11 cellular contexts compared by ENCODE assay signal in the genomic region with DNA sequence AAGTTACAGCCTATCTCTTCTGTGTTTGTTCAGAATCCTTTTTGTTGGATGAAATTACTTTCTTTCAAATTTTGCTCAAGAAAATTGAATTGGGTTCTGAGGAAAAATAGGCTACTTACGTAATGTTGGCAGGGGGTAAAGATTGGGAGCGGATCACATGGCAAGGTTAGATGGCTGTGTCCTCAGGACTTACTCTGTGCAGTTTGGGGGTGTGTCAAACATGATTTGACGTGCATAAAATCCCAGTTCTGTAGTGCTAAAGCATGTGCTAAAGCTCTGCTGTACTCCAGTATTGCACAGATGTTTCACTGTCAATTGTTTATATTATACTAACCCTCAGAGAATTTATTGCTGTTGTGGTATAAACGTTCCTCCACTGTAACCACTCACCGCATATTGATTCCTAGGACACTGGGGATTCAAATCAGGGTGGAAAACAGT. TPM values are rescaled to one million over a fixed set of nuclear protein-coding genes. Genes with fewer than 3 reads are reported as not detected.
DNase-seq lines count a peak whose midpoint lies in the region; ATAC-seq and TF ChIP-seq lines count a peak whose summit lies in the region.
"Had no signal": no experiment of that assay in that cellular context is flagged by ENCODE, and none has a peak within 500 bp of the region (broad histone marks: within the 10 kb centered on the region; RNA-seq: fewer than 3 reads in every experiment).

No MANE protein-coding gene starts in this region.

- no peaks in the 10 kb centered on the region for H3K9me2 ChIP-seq in OCI-LY7 (ENCODE audit: insufficient read depth, low read length)

- DNase-seq in MG63 (peak; percentile 49), coronary artery (ENCODE audit: low spot score) (no peak), naive B cell (no peak), OCI-LY7 (ENCODE audit: low spot score) (no peak), NCI-H1436 (lab: John Stamatoyannopoulos, UW) (no peak), SK-N-DZ (ENCODE audit: low spot score) (no peak)
- no peak for DNase-seq in stimulated activated naive B cell treated with anti-CD40 and anti-IgM and Interleukin-4, amounts not matched to agents 10 μg/mL and 1 μg/mL and 100 μg/mL, for 72 hours
- DNase-seq: adrenal gland, GF-D8, NCI-H2081 had no signal

- H3K36me3 Mint-ChIP-seq in naive B cell = peaks cover 0 to 4% of the 10 kb centered on the region in 2 donors
- H3K36me3 Mint-ChIP-seq in stimulated activated naive B cell treated with anti-CD40 and anti-IgM and Interleukin-4, amounts not matched to agents 10 μg/mL and 1 μg/mL and 100 μg/mL, for 72 hours = no peaks in the 10 kb centered on the region

- CTCF ChIA-PET in OCI-LY7 (lab: Charles Lee; ENCODE audit: unreplicated experiment) = no interaction called here

- no peak for ATAC-seq in naive B cell (ENCODE audit: low read depth in 2 of 2)
- no peak for ATAC-seq in stimulated activated naive B cell treated with anti-CD40 and anti-IgM and Interleukin-4, amounts not matched to agents 10 μg/mL and 1 μg/mL and 100 μg/mL, for 72 hours (replicated peaks)

- BruUV-seq in OCI-LY7 (replicated peaks; lab: Mats Ljungman, UMichigan) = no TSS peak

- H3K4me1 ChIP-seq in BLaER1 = peaks cover 50% of the 10 kb centered on the region
- no peaks in the 10 kb centered on the region for H3K4me1 ChIP-seq in OCI-LY7 (ENCODE audit: insufficient read depth, low read length, poor library complexity, severe bottlenecking)

- H3K36me3 ChIP-seq in BLaER1 (no peaks in the 10 kb centered on the region), MG63 (peaks cover 14% of the 10 kb centered on the region), OCI-LY7 (ENCODE audit: insufficient read depth, low read length) (no peaks in the 10 kb centered on the region)
- H3K36me3 ChIP-seq: adrenal gland had no signal

- POLR2A ChIA-PET in OCI-LY7 (lab: Charles Lee) = interaction anchor here (0.7 to 3.7 kb wide), 4 partner anchors 12 to 80 kb away, joined by 3 to 13 read pairs (median 4); no protein-coding TSS in a partner anchor

- H4K20me1 ChIP-seq in BLaER1 (no peaks in the 10 kb centered on the region), OCI-LY7 (ENCODE audit: insufficient read depth, low read length) (no peaks in the 10 kb centered on the region)

- no peak for TF ChIP-seq CTCF in coronary artery (IDR thresholded peaks at IDR 0.05)
- no peak for TF ChIP-seq CTCF in OCI-LY7 (conservative IDR thresholded peaks at IDR 0.05; ENCODE audit: low read length)

- H3K4me3 ChIP-seq in BLaER1 (no peak overlapping the region), MG63 (peak overlapping the region; percentile 73), coronary artery (peak overlapping the region; percentile 85), OCI-LY7 (ENCODE audit: low read depth, low read length, poor library complexity, severe bottlenecking) (no peak overlapping the region)
- H3K4me3 ChIP-seq: adrenal gland had no signal

- peak overlapping the region; percentile 75 to 100 (median 98) for H3K4me3 Mint-ChIP-seq in naive B cell
- peak overlapping the region in 1 of 2 donors; percentile 23 for H3K4me3 Mint-ChIP-seq in stimulated activated naive B cell treated with anti-CD40 and anti-IgM and Interleukin-4, amounts not matched to agents 10 μg/mL and 1 μg/mL and 100 μg/mL, for 72 hours

- H3K27me3 ChIP-seq in BLaER1 (no peaks in the 10 kb centered on the region), MG63 (no peaks in the 10 kb centered on the region)

- H3K27ac ChIP-seq in BLaER1 (no peak overlapping the region), coronary artery (peak overlapping the region in 1 of 2 donors; percentile 48), OCI-LY7 (ENCODE audit: low read depth, low read length, poor library complexity, severe bottlenecking) (no peak overlapping the region)
- H3K27ac ChIP-seq: adrenal gland had no signal

- H2AFZ ChIP-seq in OCI-LY7 (ENCODE audit: low read length) = no peak overlapping the region

- H3K79me2 ChIP-seq in OCI-LY7 (ENCODE audit: insufficient read depth, low read depth, low read length) = no peaks in the 10 kb centered on the region

- H3K9me3 Mint-ChIP-seq in naive B cell = no peaks in the 10 kb centered on the region
- no peaks in the 10 kb centered on the region for H3K9me3 Mint-ChIP-seq in stimulated activated naive B cell treated with anti-CD40 and anti-IgM and Interleukin-4, amounts not matched to agents 10 μg/mL and 1 μg/mL and 100 μg/mL, for 72 hours

- H3K27ac Mint-ChIP-seq in naive B cell = peak overlapping the region in 3 of 6 donors; percentile 52 to 98 (median 91)
- H3K27ac Mint-ChIP-seq in stimulated activated naive B cell treated with anti-CD40 and anti-IgM and Interleukin-4, amounts not matched to agents 10 μg/mL and 1 μg/mL and 100 μg/mL, for 72 hours = no peak overlapping the region

- peaks cover 0 to 43% (median 7%) of the 10 kb centered on the region in 3 donors for H3K27me3 Mint-ChIP-seq in naive B cell
- H3K27me3 Mint-ChIP-seq in stimulated activated naive B cell treated with anti-CD40 and anti-IgM and Interleukin-4, amounts not matched to agents 10 μg/mL and 1 μg/mL and 100 μg/mL, for 72 hours = peaks cover 0 to 26% of the 10 kb centered on the region in 2 donors

- H3K9me3 ChIP-seq in BLaER1 = no peaks in the 10 kb centered on the region
- H3K9me3 ChIP-seq in MG63 = no peaks in the 10 kb centered on the region; the same call in 1 of the 2 replicates
- no peaks in the 10 kb centered on the region for H3K9me3 ChIP-seq in OCI-LY7 (ENCODE audit: low read length)
- H3K9me3 ChIP-seq: adrenal gland had no signal

- H3K9ac ChIP-seq in BLaER1 = no peak overlapping the region

- intact Hi-C loops in OCI-LY7 (cut with micrococcal nuclease; ENCODE audit: unreplicated experiment) = no loop called here

- peak overlapping the region; percentile 71 for H3K4me2 ChIP-seq in BLaER1
- no peak overlapping the region for H3K4me2 ChIP-seq in OCI-LY7 (ENCODE audit: low read length)

- peaks cover 40 to 89% (median 80%) of the 10 kb centered on the region in 3 donors for H3K4me1 Mint-ChIP-seq in naive B cell
- peaks cover 34 to 86% of the 10 kb centered on the region in 2 donors for H3K4me1 Mint-ChIP-seq in stimulated activated naive B cell treated with anti-CD40 and anti-IgM and Interleukin-4, amounts not matched to agents 10 μg/mL and 1 μg/mL and 100 μg/mL, for 72 hours

RNA-seq across cellular contexts. Expression of gene NT5E, which starts 2.6 kb away (rescaled TPM):
- total RNA-seq in MG63 (2014; rRNA removed; shearing (Covaris generic); ENCODE audit: low replicate concordance) = 40.8 and 60.9 TPM in 2 replicates
- 100 to 1,000 TPM in 5 of 6 donors, 10 to 100 TPM in 1; 97.8 to 211 (median 131) TPM for polyA plus RNA-seq in naive B cell (ENCODE audit: low read depth in 6 of 6)
- total RNA-seq in OCI-LY7 (2014; rRNA removed; shearing (Covaris generic)) = not detected in 2 replicates
- not detected in 2 replicates for total RNA-seq in OCI-LY7 (2022)
- 1.1 and 3.6 TPM in 2 replicates for polyA plus RNA-seq in SK-N-DZ (2014; cell fraction: cytosol; rRNA removed)
- 2.9 and 5.1 TPM in 2 replicates for polyA plus RNA-seq in SK-N-DZ (2014; cell fraction: nucleus; rRNA removed)

Comparison
In these comparisons a context has a peak if more than half of its experiments do, and no peak if none do; other contexts are left out.
1. H3K4me3 ChIP-seq: peak in MG63 (single experiment) and coronary artery (single experiment); none in BLaER1 (single experiment) and OCI-LY7 (single experiment).
2. RNA of gene NT5E, which starts 2.6 kb away (total RNA-seq): 40.8 to 60.9 TPM in MG63; not detected in OCI-LY7; every median in the first group is over 10 times any median in the second.